In genomic region chr10:7789390-7789789, GRCh38 we compare ENCODE assay signal across 8 cellular contexts. TPM values are rescaled to one million over a fixed set of nuclear protein-coding genes. Genes with fewer than 3 reads are reported as not detected.
DNase-seq lines count a peak whose midpoint lies in the region; ATAC-seq, FAIRE-seq and TF ChIP-seq lines count a peak whose summit lies in the region.

No MANE protein-coding gene starts in this region.

- no peak overlapping the region for H3K23ac ChIP-seq in mesendoderm (ENCODE audit: low read length)

- POLR2A ChIA-PET in BJ (lab: Charles Lee): no interaction called here

- peak overlapping the region; percentile 37 for H3K56ac ChIP-seq in mesendoderm (ENCODE audit: low read length)

- H3K4me2 ChIP-seq in mesendoderm (ENCODE audit: low read length): peak overlapping the region; percentile 18

- H3K4ac ChIP-seq in mesendoderm (ENCODE audit: low read depth, low read length): no peak overlapping the region

- FAIRE-seq in bronchial epithelial cell (lab: Jason Lieb, UNC): no peak

- DNase-seq in BJ (ENCODE audit: low read depth): no peak
- peak; percentile 23 for DNase-seq in LHCN-M2 (ENCODE audit: low read depth)
- DNase-seq in bronchial epithelial cell (ENCODE audit: low read depth): peak; percentile 12
- peak; percentile 11 for DNase-seq in mesendoderm
- no peak for DNase-seq in stimulated activated CD4-positive, alpha-beta T cell treated with anti-CD3 and anti-CD28 coated beads, Interleukin-2, amount 100 ng/mL, for 48 hours
- no peak for DNase-seq in T1000 (lab: John Stamatoyannopoulos, UW)

- H3K79me2 ChIP-seq in mesendoderm (ENCODE audit: control insufficient read depth, insufficient read depth, low read length): peaks cover 71% of the 10 kb centered on the region

- H3K4me3 ChIP-seq in BJ (ENCODE audit: low read depth, low read length) (peak overlapping the region; percentile 74), bronchial epithelial cell (ENCODE audit: low read depth, low read length) (peak overlapping the region; percentile 68), mesendoderm (ENCODE audit: low read length) (no peak overlapping the region)

- no CpG with 5 or more reads among the region's 3 CpGs for WGBS in mesendoderm (ENCODE audit: extremely low coverage, insufficient coverage, low lambda C conversion rate)

- TF ChIP-seq CTCF in BJ (IDR thresholded peaks at IDR 0.05; ENCODE audit: insufficient read depth, low read depth, low read length): no peak
- TF ChIP-seq CTCF in bronchial epithelial cell (IDR thresholded peaks at IDR 0.05; ENCODE audit: insufficient read depth, low read length, severe bottlenecking): no peak

- H4K8ac ChIP-seq in mesendoderm (ENCODE audit: low read depth, low read length): no peak overlapping the region

- no peak overlapping the region for H2AK5ac ChIP-seq in mesendoderm (ENCODE audit: low read length)

- no peaks in the 10 kb centered on the region for H3K27me3 ChIP-seq in BJ (ENCODE audit: control insufficient read depth, insufficient read depth, low read length)
- no peaks in the 10 kb centered on the region for H3K27me3 ChIP-seq in bronchial epithelial cell (ENCODE audit: control insufficient read depth, insufficient read depth, low read length)
- H3K27me3 ChIP-seq in mesendoderm (ENCODE audit: insufficient read depth, low read length, poor library complexity): no peaks in the 10 kb centered on the region

- ATAC-seq in HG03342 (IDR thresholded peaks at IDR 0.05; ENCODE audit: unreplicated experiment): no peak
- ATAC-seq in GM18870 (IDR thresholded peaks at IDR 0.05; ENCODE audit: unreplicated experiment): no peak

- H2BK15ac ChIP-seq in mesendoderm (replicated peaks; ENCODE audit: low read depth): no peak overlapping the region

- CTCF ChIA-PET in BJ (lab: Yijun Ruan, JAX): no interaction called here

- no peak overlapping the region for H3K27ac ChIP-seq in mesendoderm (ENCODE audit: low read depth, low read length)

- no peaks in the 10 kb centered on the region for H3K4me1 ChIP-seq in mesendoderm (ENCODE audit: control insufficient read depth, low read depth, low read length)

- no peak overlapping the region for H3K18ac ChIP-seq in mesendoderm (ENCODE audit: low read length)

- no peak overlapping the region for H2BK5ac ChIP-seq in mesendoderm (ENCODE audit: low read length)

- H3K36me3 ChIP-seq in BJ (ENCODE audit: control insufficient read depth, insufficient read depth, low read length): no peaks in the 10 kb centered on the region; the same call in none of the 2 replicates
- H3K36me3 ChIP-seq in bronchial epithelial cell (ENCODE audit: control insufficient read depth, insufficient read depth, low read length): no peaks in the 10 kb centered on the region
- no peaks in the 10 kb centered on the region for H3K36me3 ChIP-seq in mesendoderm (ENCODE audit: control insufficient read depth, insufficient read depth, low read length)

- H3K79me1 ChIP-seq in mesendoderm (ENCODE audit: low read length): peaks cover 27% of the 10 kb centered on the region

- H4K5ac ChIP-seq in mesendoderm (ENCODE audit: low read length): no peak overlapping the region

- no peak overlapping the region for H2BK120ac ChIP-seq in mesendoderm (ENCODE audit: low read depth, low read length)

- peak overlapping the region; percentile 19 for H3K9ac ChIP-seq in mesendoderm (ENCODE audit: low read length)

RNA-seq across cellular contexts. Expression of gene ATP5F1C, which starts 1.4 kb away (rescaled TPM):
- polyA plus RNA-seq in BJ (2011; rRNA removed): 217 and 406 TPM in 2 replicates
- polyA minus RNA-seq in BJ (2011; rRNA and poly(A)+ RNA removed): 67.7 and 91.8 TPM in 2 replicates
- 301 and 304 TPM in 2 replicates for total RNA-seq in LHCN-M2 (2014; rRNA removed)
- polyA plus RNA-seq in LHCN-M2 (2012): 227 TPM
- total RNA-seq in bronchial epithelial cell: 153 and 165 TPM in 2 replicates
- polyA plus RNA-seq in mesendoderm (2013, experiment 1 of 2): 435 TPM
- 440 TPM for polyA plus RNA-seq in mesendoderm (2013, experiment 2 of 2)

RNA-seq across cellular contexts. Expression of gene KIN, which starts 1.6 kb away (rescaled TPM):
- 2.6 and 8.3 TPM in 2 replicates for polyA plus RNA-seq in BJ (2011; rRNA removed)
- 1.8 and 2.5 TPM in 2 replicates for polyA minus RNA-seq in BJ (2011; rRNA and poly(A)+ RNA removed)
- 11.1 and 12.5 TPM in 2 replicates for total RNA-seq in LHCN-M2 (2014; rRNA removed)
- 5.9 TPM for polyA plus RNA-seq in LHCN-M2 (2012)
- total RNA-seq in bronchial epithelial cell: 2.9 and 4.6 TPM in 2 replicates
- 20.3 TPM for polyA plus RNA-seq in mesendoderm (2013, experiment 1 of 2)
- 21.7 TPM for polyA plus RNA-seq in mesendoderm (2013, experiment 2 of 2)

RNA-seq across cellular contexts. Expression of gene TAF3, which starts 28.9 kb away (rescaled TPM):
- polyA plus RNA-seq in BJ (2011; rRNA removed): 1.7 and 1.8 TPM in 2 replicates
- polyA minus RNA-seq in BJ (2011; rRNA and poly(A)+ RNA removed): 1.1 and 1.2 TPM in 2 replicates
- 3.3 and 3.4 TPM in 2 replicates for total RNA-seq in LHCN-M2 (2014; rRNA removed)
- polyA plus RNA-seq in LHCN-M2 (2012): 4.0 TPM
- 1.3 and 1.4 TPM in 2 replicates for total RNA-seq in bronchial epithelial cell
- polyA plus RNA-seq in mesendoderm (2013, experiment 1 of 2): 12.7 TPM
- polyA plus RNA-seq in mesendoderm (2013, experiment 2 of 2): 13.3 TPM

Comparison
In these comparisons a context has a peak if more than half of its experiments do, and no peak if none do; other contexts are left out.
1. DNase-seq: peak in LHCN-M2 (single experiment), bronchial epithelial cell (single experiment) and mesendoderm (single experiment); none in BJ (single experiment), stimulated activated CD4-positive, alpha-beta T cell treated with anti-CD3 and anti-CD28 coated beads, Interleukin-2, amount 100 ng/mL, for 48 hours (0 of 2) and T1000 (single experiment).